Comparison of ENCODE assay signal across 18 cellular contexts in genomic region chr2:239292956-239293355, GRCh38.
DNase-seq lines count a peak whose midpoint lies in the region; ATAC-seq and TF ChIP-seq lines count a peak whose summit lies in the region.
"Had no signal": no experiment of that assay in that cellular context is flagged by ENCODE, and none has a peak within 500 bp of the region (broad histone marks: within the 10 kb centered on the region; RNA-seq: fewer than 3 reads in every experiment).

No MANE protein-coding gene starts in this region.

- peaks cover 7% of the 10 kb centered on the region; the same call in 1 of the 2 replicates for H3F3A ChIP-seq in GM23338 (replicated peaks; ENCODE audit: low read depth)

- H3K4me3 Mint-ChIP-seq in GM23338 (no peak overlapping the region; the same call in 2 of the 3 replicates), glutamatergic neuron (ENCODE audit: unreplicated experiment) (peak overlapping the region; percentile 42), progenitor cell of endocrine pancreas (ENCODE audit: low read depth) (no peak overlapping the region), natural killer cell (no peak overlapping the region)

- no peaks in the 10 kb centered on the region for H3K9me2 ChIP-seq in GM23338 (ENCODE audit: insufficient read depth)

- no peak overlapping the region for H3K4me3 ChIP-seq in BLaER1
- H3K4me3 ChIP-seq in GM23338: no peak overlapping the region
- H3K4me3 ChIP-seq: hepatocyte had no signal

- no peak for ATAC-seq in GM23338
- no peak for ATAC-seq in natural killer cell
- no peak for ATAC-seq in GM18867 (IDR thresholded peaks at IDR 0.05; ENCODE audit: unreplicated experiment)
- ATAC-seq: activated naive CD4-positive, alpha-beta T cell treated with anti-CD3 and anti-CD28 coated beads, Interleukin-2, amount 50 U/mL, for 72 hours; esophagus mucosa had no signal

- peak overlapping the region; percentile 65; the same call in 1 of the 2 replicates for H3K4me2 ChIP-seq in BLaER1
- peak overlapping the region; percentile 73 for H3K4me2 ChIP-seq in GM23338
- H3K4me2 ChIP-seq: hepatocyte had no signal

- H3K36me3 Mint-ChIP-seq in GM23338 (ENCODE audit: low read depth) (no peaks in the 10 kb centered on the region), glutamatergic neuron (ENCODE audit: unreplicated experiment) (no peaks in the 10 kb centered on the region), progenitor cell of endocrine pancreas (ENCODE audit: insufficient read depth) (no peaks in the 10 kb centered on the region), natural killer cell (no peaks in the 10 kb centered on the region)

- peaks cover 88% of the 10 kb centered on the region for H3K4me1 Mint-ChIP-seq in GM23338
- peaks cover 64% of the 10 kb centered on the region for H3K4me1 Mint-ChIP-seq in glutamatergic neuron (ENCODE audit: low read depth, unreplicated experiment)
- peaks cover 59% of the 10 kb centered on the region for H3K4me1 Mint-ChIP-seq in progenitor cell of endocrine pancreas (ENCODE audit: low read depth)
- H3K4me1 Mint-ChIP-seq in natural killer cell: peaks cover 48 to 50% of the 10 kb centered on the region in 2 donors

- H3K27me3 Mint-ChIP-seq in GM23338 (ENCODE audit: insufficient read depth, low read depth, poor library complexity) (peaks cover 29% of the 10 kb centered on the region), glutamatergic neuron (ENCODE audit: unreplicated experiment) (peaks cover 7% of the 10 kb centered on the region), progenitor cell of endocrine pancreas (no peaks in the 10 kb centered on the region), natural killer cell (ENCODE audit: low read depth in 2 of 2) (no peaks in the 10 kb centered on the region)

- H3K27ac ChIP-seq in BLaER1 (no peak overlapping the region), GM23338 (ENCODE audit: low read depth) (peak overlapping the region; percentile 78)
- H3K27ac ChIP-seq: hepatocyte had no signal

- intact Hi-C loops in natural killer cell (cut with micrococcal nuclease): no loop called here

- no peak for TF ChIP-seq CTCF in GM23338 (conservative IDR thresholded peaks at IDR 0.05; ENCODE audit: low read depth in 2 of 2)
- no peak for TF ChIP-seq CTCF in glutamatergic neuron (IDR thresholded peaks at IDR 0.05; ENCODE audit: partially characterized antibody, unreplicated experiment)
- no peak for TF ChIP-seq CTCF in progenitor cell of endocrine pancreas (IDR thresholded peaks at IDR 0.05; ENCODE audit: unreplicated experiment)
- TF ChIP-seq CTCF in natural killer cell (IDR thresholded peaks at IDR 0.05): no peak

- H3K27me3 ChIP-seq in BLaER1 (no peaks in the 10 kb centered on the region), GM23338 (ENCODE audit: insufficient read depth) (no peaks in the 10 kb centered on the region)
- H3K27me3 ChIP-seq: hepatocyte had no signal

- peaks cover 74% of the 10 kb centered on the region for H3K79me2 ChIP-seq in GM23338 (replicated peaks; ENCODE audit: insufficient read depth)

- no peak overlapping the region for H3K9ac ChIP-seq in BLaER1

- DNase-seq in GM23338 (ENCODE audit: low spot score) (no peak), glutamatergic neuron (no peak), progenitor cell of endocrine pancreas (ENCODE audit: low spot score, unreplicated experiment) (no peak), natural killer cell (no peak), dermis blood vessel endothelial cell (no peak)
- no peak for DNase-seq in activated CD4-positive, alpha-beta T cell treated with anti-CD3 and anti-CD28 coated beads for 1 hour
- DNase-seq: activated CD4-positive, alpha-beta T cell treated with anti-CD3 and anti-CD28 coated beads for 4 hours; activated CD8-positive, alpha-beta memory T cell treated with anti-CD3 and anti-CD28 coated beads, Interleukin-2, amount 50 U/mL, for 4 hours; H9; Kasumi-1; NCI-H1436; NCI-H345; SHP77 had no signal

- peaks cover 95% of the 10 kb centered on the region for H3K4me1 ChIP-seq in BLaER1
- peaks cover 65% of the 10 kb centered on the region for H3K4me1 ChIP-seq in GM23338 (ENCODE audit: insufficient read depth)

- peaks cover 98% of the 10 kb centered on the region for H4K20me1 ChIP-seq in BLaER1
- no peaks in the 10 kb centered on the region; the same call in none of the 2 replicates for H4K20me1 ChIP-seq in GM23338 (replicated peaks; ENCODE audit: insufficient read depth)

- H3K9me3 ChIP-seq in BLaER1: no peaks in the 10 kb centered on the region

- no peaks in the 10 kb centered on the region for H3K9me3 Mint-ChIP-seq in GM23338
- H3K9me3 Mint-ChIP-seq in glutamatergic neuron (ENCODE audit: unreplicated experiment): peaks cover 9% of the 10 kb centered on the region
- H3K9me3 Mint-ChIP-seq in progenitor cell of endocrine pancreas (ENCODE audit: low read depth): no peaks in the 10 kb centered on the region
- no peaks in the 10 kb centered on the region for H3K9me3 Mint-ChIP-seq in natural killer cell
- H3K9me3 Mint-ChIP-seq: activated naive CD4-positive, alpha-beta T cell treated with anti-CD3 and anti-CD28 coated beads, Interleukin-2, amount 50 U/mL, for 72 hours; H9 had no signal

- H3K27ac Mint-ChIP-seq in GM23338 (no peak overlapping the region), glutamatergic neuron (ENCODE audit: unreplicated experiment) (no peak overlapping the region), progenitor cell of endocrine pancreas (peak overlapping the region; percentile 78), natural killer cell (no peak overlapping the region)

- H3K36me3 ChIP-seq in BLaER1 (no peaks in the 10 kb centered on the region), GM23338 (ENCODE audit: insufficient read depth) (no peaks in the 10 kb centered on the region)

- no peak overlapping the region for H2AFZ ChIP-seq in GM23338
- H2AFZ ChIP-seq: hepatocyte had no signal

TF ChIP-seq in GM23338, 12 proteins besides CTCF, POLR2A, EP300 and RAD21 (continues in another document):
- TF ChIP-seq POLR2AphosphoS5 (IDR thresholded peaks at IDR 0.05; ENCODE audit: low read depth) (no peak), REST (IDR thresholded peaks at IDR 0.05; ENCODE audit: unreplicated experiment) (no peak), JUNB (IDR thresholded peaks at IDR 0.05; ENCODE audit: unreplicated experiment) (no peak), ZNF331 (CRISPR knock-in tag; IDR thresholded peaks at IDR 0.05; ENCODE audit: low read depth) (no peak), EZH2 (IDR thresholded peaks at IDR 0.05; ENCODE audit: low read depth, unreplicated experiment) (no peak)
- TF ChIP-seq, protein P1, sequence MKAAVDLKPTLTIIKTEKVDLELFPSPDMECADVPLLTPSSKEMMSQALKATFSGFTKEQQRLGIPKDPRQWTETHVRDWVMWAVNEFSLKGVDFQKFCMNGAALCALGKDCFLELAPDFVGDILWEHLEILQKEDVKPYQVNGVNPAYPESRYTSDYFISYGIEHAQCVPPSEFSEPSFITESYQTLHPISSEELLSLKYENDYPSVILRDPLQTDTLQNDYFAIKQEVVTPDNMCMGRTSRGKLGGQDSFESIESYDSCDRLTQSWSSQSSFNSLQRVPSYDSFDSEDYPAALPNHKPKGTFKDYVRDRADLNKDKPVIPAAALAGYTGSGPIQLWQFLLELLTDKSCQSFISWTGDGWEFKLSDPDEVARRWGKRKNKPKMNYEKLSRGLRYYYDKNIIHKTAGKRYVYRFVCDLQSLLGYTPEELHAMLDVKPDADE (IDR thresholded peaks at IDR 0.05): no peak
